Comparison of ENCODE assay signal across 14 cellular contexts in the genomic region with DNA sequence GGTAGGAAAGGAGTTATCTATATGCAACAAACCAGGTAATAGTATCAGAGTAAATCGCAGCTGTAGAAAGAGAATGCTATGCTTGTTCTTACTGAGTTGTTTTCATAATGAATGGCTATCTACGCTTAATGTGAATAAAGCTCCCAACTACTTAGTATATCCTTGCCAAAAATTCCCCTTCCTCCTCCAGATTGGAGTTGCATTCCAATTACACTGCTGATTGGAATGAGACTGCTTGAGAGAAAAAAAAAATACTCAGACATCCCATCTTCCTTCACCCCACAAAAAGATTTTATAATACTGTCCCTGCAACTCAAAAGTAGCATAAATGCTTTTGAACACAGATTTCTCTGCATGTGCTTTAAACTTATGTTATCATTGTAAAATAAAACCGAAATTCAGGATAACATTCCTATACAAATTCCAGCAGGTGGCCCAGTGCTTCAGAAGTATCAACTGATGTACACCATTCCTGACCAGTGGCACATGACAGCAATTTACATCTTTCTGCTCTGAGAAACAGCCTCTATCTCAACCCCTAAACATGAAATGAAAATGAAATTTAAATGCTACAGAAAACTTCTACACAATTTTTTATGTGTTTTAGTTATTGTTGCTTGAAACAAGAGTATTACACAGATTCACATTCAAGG. TPM values are rescaled to one million over a fixed set of nuclear protein-coding genes. Genes with fewer than 3 reads are reported as not detected.
DNase-seq lines count a peak whose midpoint lies in the region; ATAC-seq, FAIRE-seq and TF ChIP-seq lines count a peak whose summit lies in the region.
"Had no signal": no experiment of that assay in that cellular context is flagged by ENCODE, and none has a peak within 500 bp of the region (broad histone marks: within the 10 kb centered on the region; RNA-seq: fewer than 3 reads in every experiment).

No MANE protein-coding gene starts in this region.

- TF ChIP-seq POLR2A in HepG2 (IDR thresholded peaks at IDR 0.05; ENCODE audit: insufficient read depth in 1 of 2, low read depth in 2 of 2, low read length in 2 of 2), result no peak

- intact Hi-C loops in HepG2 (cut with micrococcal nuclease; ENCODE audit: unreplicated experiment), result no loop called here

- CTCF ChIA-PET in HepG2 (lab: Yijun Ruan, JAX; ENCODE audit: low intra/inter-chr PET ratio, low total read pairs), result no interaction called here

- H3K27ac ChIP-seq in VCaP (no peak overlapping the region), HepG2 (ENCODE audit: extremely low read length, insufficient read depth, low read length) (no peak overlapping the region)
- H3K27ac ChIP-seq: foreskin keratinocyte, pancreas had no signal

- in situ Hi-C loops in HepG2 (cut with HindIII; ENCODE audit: extremely low pct_ligation_motif_present, low pct_unique_long_range_greater_than_20kb), result no loop called here

- H3K4me2 ChIP-seq in HepG2 (ENCODE audit: low read depth, low read length), result no peak overlapping the region

- no peak overlapping the region for H3K4me3 ChIP-seq in foreskin fibroblast (ENCODE audit: low read depth in 1 of 2, low read length in 2 of 2)
- H3K4me3 ChIP-seq in HepG2 (replicated peaks in 1 of 3; ENCODE audit: insufficient read depth in 1 of 3, low read depth in 2 of 3, low read length in 3 of 3), result no peak overlapping the region
- H3K4me3 ChIP-seq: pancreas had no signal

- no peak for TF ChIP-seq RAD21 in HepG2 (CRISPR knock-in tag; IDR thresholded peaks at IDR 0.05)

- peaks cover 8% of the 10 kb centered on the region; the same call in 1 of the 2 replicates for H4K20me1 ChIP-seq in HepG2 (ENCODE audit: insufficient read depth, low read length)

- peaks cover 16% of the 10 kb centered on the region for H3K4me1 ChIP-seq in HepG2 (ENCODE audit: insufficient read depth, low read length)

- H3K9ac ChIP-seq in HepG2 (ENCODE audit: insufficient read depth, low read depth, low read length), result no peak overlapping the region

- no peaks in the 10 kb centered on the region for H3K79me2 ChIP-seq in HepG2 (ENCODE audit: insufficient read depth, low read length)

- ATAC-seq in HepG2 (no peak), HG03095 (IDR thresholded peaks at IDR 0.05; ENCODE audit: unreplicated experiment) (no peak)
- ATAC-seq: foreskin keratinocyte; stimulated activated naive CD8-positive, alpha-beta T cell treated with anti-CD3 and anti-CD28 coated beads, Interleukin-15, Interleukin-2, amounts not matched to agents 100 U/mL and 50 U/mL, for 24 hours had no signal

- WGBS in HepG2 (ENCODE audit: low lambda C conversion rate), result 90% methylated on average over 3 of the region's 3 CpGs

- no peaks in the 10 kb centered on the region; a peak in 1 of 5 replicates for H3K36me3 ChIP-seq in HepG2 (replicated peaks in 1 of 2; ENCODE audit: control insufficient read depth in 1 of 2, insufficient read depth in 2 of 2, low read length in 2 of 2)
- H3K36me3 ChIP-seq: pancreas had no signal

- H3K27me3 ChIP-seq in HepG2 (ENCODE audit: control insufficient read depth in 1 of 2, insufficient read depth in 2 of 2, low read length in 2 of 2), result no peaks in the 10 kb centered on the region
- H3K27me3 ChIP-seq: foreskin keratinocyte, pancreas had no signal

- POLR2A ChIA-PET in HepG2 (lab: Yijun Ruan, JAX), result no interaction called here

- DNase-seq in GM04503 (ENCODE audit: low read depth), result peak; percentile 50
- peak; percentile 44 to 72 for DNase-seq in foreskin fibroblast
- peak; percentile 59 for DNase-seq in renal cortical epithelial cell (ENCODE audit: low read depth)
- DNase-seq in activated gamma-delta T cell treated with Interleukin-2 at 50 U/mL for 16 hours, result no peak
- DNase-seq in HepG2 (ENCODE audit: low spot score), result no peak
- DNase-seq: activated CD4-positive, alpha-beta T cell treated with anti-CD3 and anti-CD28 coated beads for 1 hour; cerebellar nuclear complex; foreskin keratinocyte; NCI-H1694; pancreas; stimulated activated CD4-positive, alpha-beta T cell treated with anti-CD3 and anti-CD28 coated beads, Interleukin-4, amount 100 ng/mL, for 4 hours; stimulated activated naive CD8-positive, alpha-beta T cell treated with anti-CD3 and anti-CD28 coated beads, Interleukin-15, Interleukin-2, amounts not matched to agents 100 U/mL and 50 U/mL, for 24 hours had no signal

- H3K9me3 ChIP-seq in HepG2 (ENCODE audit: low read length), result no peaks in the 10 kb centered on the region
- H3K9me3 ChIP-seq: pancreas had no signal

- peak; percentile 23; the same call in 1 of the 2 replicates for TF ChIP-seq CTCF in VCaP (conservative IDR thresholded peaks at IDR 0.05)
- no peak for TF ChIP-seq CTCF in foreskin fibroblast (IDR thresholded peaks at IDR 0.05; ENCODE audit: low read depth, low read length)
- no peak for TF ChIP-seq CTCF in HepG2 (CRISPR knock-in tag; IDR thresholded peaks at IDR 0.05)

- TF ChIP-seq EP300 in HepG2 (IDR thresholded peaks at IDR 0.05; ENCODE audit: low read depth in 2 of 2, low read length in 2 of 2), result no peak
- no peak for TF ChIP-seq EP300 in HepG2 (CRISPR knock-in tag; IDR thresholded peaks at IDR 0.05; ENCODE audit: borderline replicate concordance)

- FAIRE-seq in HepG2 (lab: Jason Lieb, UNC), result no peak
- FAIRE-seq: pancreas had no signal

- BruUV-seq in HepG2 (replicated peaks; lab: Mats Ljungman, UMichigan), result no TSS peak

- no peak overlapping the region for H2AFZ ChIP-seq in HepG2 (ENCODE audit: low read length)

TF ChIP-seq in HepG2, 621 proteins besides CTCF, POLR2A, EP300 and RAD21 (continues in another document):
- TF ChIP-seq TRIM24 (CRISPR knock-in tag; IDR thresholded peaks at IDR 0.05) (no peak), ZNF546 (CRISPR knock-in tag; conservative IDR thresholded peaks at IDR 0.05) (no peak), ZNF207 (IDR thresholded peaks at IDR 0.05; ENCODE audit: borderline replicate concordance) (no peak), ZNF615 (CRISPR knock-in tag; IDR thresholded peaks at IDR 0.05; ENCODE audit: borderline replicate concordance) (no peak), ZNF788 (CRISPR knock-in tag; IDR thresholded peaks at IDR 0.05; ENCODE audit: borderline replicate concordance) (no peak), ZFP37 (CRISPR knock-in tag; IDR thresholded peaks at IDR 0.05; ENCODE audit: borderline replicate concordance) (no peak), HOXA7 (CRISPR knock-in tag; IDR thresholded peaks at IDR 0.05) (no peak), PHB2 (IDR thresholded peaks at IDR 0.05; ENCODE audit: partially characterized antibody) (no peak), HNRNPH1 (optimal IDR thresholded peaks at IDR 0.05; ENCODE audit: low read depth, low read length) (no peak), KDM2A (CRISPR knock-in tag; IDR thresholded peaks at IDR 0.05; ENCODE audit: borderline replicate concordance, low read depth) (no peak), ATF7-NPFF (CRISPR knock-in tag; IDR thresholded peaks at IDR 0.05; ENCODE audit: low read depth) (no peak), ZNF496 (CRISPR knock-in tag; IDR thresholded peaks at IDR 0.05; ENCODE audit: insufficient replicate concordance) (no peak), ZNF451 (CRISPR knock-in tag; IDR thresholded peaks at IDR 0.05) (no peak)
- TF ChIP-seq, protein P1, sequence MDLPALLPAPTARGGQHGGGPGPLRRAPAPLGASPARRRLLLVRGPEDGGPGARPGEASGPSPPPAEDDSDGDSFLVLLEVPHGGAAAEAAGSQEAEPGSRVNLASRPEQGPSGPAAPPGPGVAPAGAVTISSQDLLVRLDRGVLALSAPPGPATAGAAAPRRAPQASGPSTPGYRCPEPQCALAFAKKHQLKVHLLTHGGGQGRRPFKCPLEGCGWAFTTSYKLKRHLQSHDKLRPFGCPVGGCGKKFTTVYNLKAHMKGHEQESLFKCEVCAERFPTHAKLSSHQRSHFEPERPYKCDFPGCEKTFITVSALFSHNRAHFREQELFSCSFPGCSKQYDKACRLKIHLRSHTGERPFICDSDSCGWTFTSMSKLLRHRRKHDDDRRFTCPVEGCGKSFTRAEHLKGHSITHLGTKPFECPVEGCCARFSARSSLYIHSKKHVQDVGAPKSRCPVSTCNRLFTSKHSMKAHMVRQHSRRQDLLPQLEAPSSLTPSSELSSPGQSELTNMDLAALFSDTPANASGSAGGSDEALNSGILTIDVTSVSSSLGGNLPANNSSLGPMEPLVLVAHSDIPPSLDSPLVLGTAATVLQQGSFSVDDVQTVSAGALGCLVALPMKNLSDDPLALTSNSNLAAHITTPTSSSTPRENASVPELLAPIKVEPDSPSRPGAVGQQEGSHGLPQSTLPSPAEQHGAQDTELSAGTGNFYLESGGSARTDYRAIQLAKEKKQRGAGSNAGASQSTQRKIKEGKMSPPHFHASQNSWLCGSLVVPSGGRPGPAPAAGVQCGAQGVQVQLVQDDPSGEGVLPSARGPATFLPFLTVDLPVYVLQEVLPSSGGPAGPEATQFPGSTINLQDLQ (CRISPR knock-in tag; IDR thresholded peaks at IDR 0.05), result no peak
- TF ChIP-seq, protein P2, sequence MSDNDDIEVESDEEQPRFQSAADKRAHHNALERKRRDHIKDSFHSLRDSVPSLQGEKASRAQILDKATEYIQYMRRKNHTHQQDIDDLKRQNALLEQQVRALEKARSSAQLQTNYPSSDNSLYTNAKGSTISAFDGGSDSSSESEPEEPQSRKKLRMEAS (IDR thresholded peaks at IDR 0.05), result no peak

RNA-seq across cellular contexts. Expression of a gene that starts 47.0 kb away (rescaled TPM):
- total RNA-seq in renal cortical epithelial cell (77.1 and 92.9 TPM in 2 replicates), HepG2 (2016; rRNA removed; fragmentation: Illumina TruSeq; extraction: Trizol) (24.3 and 29.3 TPM in 2 replicates)
- 9.8 and 12.5 TPM in 2 replicates for total RNA-seq in HepG2 (2016; cell fraction: cytosol; rRNA removed; fragmentation: Illumina TruSeq; extraction: Trizol; ENCODE audit: low read depth)
- total RNA-seq in HepG2 (2016; cell fraction: insoluble cytoplasmic fraction; rRNA removed; fragmentation: Illumina TruSeq; extraction: Trizol), result 23.1 and 28.2 TPM in 2 replicates
- 16.9 and 17.9 TPM in 2 replicates for total RNA-seq in HepG2 (2016; cell fraction: membrane; rRNA removed; fragmentation: Illumina TruSeq; extraction: Trizol)
- total RNA-seq in HepG2 (2016; cell fraction: nucleus; rRNA removed; fragmentation: Illumina TruSeq; extraction: Trizol), result 23.0 and 24.2 TPM in 2 replicates
- polyA plus RNA-seq in HepG2 (2011; rRNA removed), result 12.9 and 14.9 TPM in 2 replicates
- polyA plus RNA-seq in HepG2 (2011; cell fraction: cytosol; rRNA removed), result 6.7 and 10.4 TPM in 2 replicates
- polyA plus RNA-seq in HepG2 (2011; cell fraction: nucleus; rRNA removed), result 10.2 and 12.2 TPM in 2 replicates
- 13.3 and 15.9 TPM in 2 replicates for polyA plus RNA-seq in HepG2 (2012)
- 1.3 and 1.5 TPM in 2 replicates for polyA plus RNA-seq in HepG2 (2016; cell fraction: cytosol; fragmentation: Illumina TruSeq; extraction: Trizol; ENCODE audit: low read depth)
- polyA plus RNA-seq in HepG2 (2016; cell fraction: insoluble cytoplasmic fraction; fragmentation: Illumina TruSeq; extraction: Trizol; ENCODE audit: low read depth), result 20.3 and 21.2 TPM in 2 replicates
- polyA plus RNA-seq in HepG2 (2016; cell fraction: membrane; fragmentation: Illumina TruSeq; extraction: Trizol; ENCODE audit: low read depth), result 5.1 and 5.8 TPM in 2 replicates
- 24.6 and 25.3 TPM in 2 replicates for polyA plus RNA-seq in HepG2 (2016; cell fraction: nucleus; fragmentation: Illumina TruSeq; extraction: Trizol; ENCODE audit: insufficient read depth, low read depth)
- polyA minus RNA-seq in HepG2 (2011; rRNA and poly(A)+ RNA removed; ENCODE audit: low replicate concordance), result 16.0 and 18.1 TPM in 2 replicates
- polyA minus RNA-seq in HepG2 (2011; cell fraction: cytosol; rRNA and poly(A)+ RNA removed), result 14.9 and 18.5 TPM in 2 replicates
- 28.2 and 34.3 TPM in 2 replicates for polyA minus RNA-seq in HepG2 (2011; cell fraction: nucleus; rRNA and poly(A)+ RNA removed)

Comparison
In these comparisons a context has a peak if more than half of its experiments do, and no peak if none do; other contexts are left out.
1. DNase-seq: peak in GM04503 (single experiment), foreskin fibroblast (2 of 2) and renal cortical epithelial cell (single experiment); none in activated gamma-delta T cell treated with Interleukin-2 at 50 U/mL for 16 hours (single experiment) and HepG2 (single experiment).